Comparison of ENCODE assay signal across 10 cellular contexts in genomic region chr22:37052386-37053309, GRCh38. TPM values are rescaled to one million over a fixed set of nuclear protein-coding genes. Genes with fewer than 3 reads are reported as not detected.
DNase-seq lines count a peak whose midpoint lies in the region; ATAC-seq and TF ChIP-seq lines count a peak whose summit lies in the region.
"Had no signal": no experiment of that assay in that cellular context is flagged by ENCODE, and none has a peak within 500 bp of the region (broad histone marks: within the 10 kb centered on the region; RNA-seq: fewer than 3 reads in every experiment).

No MANE protein-coding gene starts in this region.

- no peak overlapping the region for H3K9ac ChIP-seq in PC-3 (ENCODE audit: low read length)

- TF ChIP-seq CTCF in PC-3 (conservative IDR thresholded peaks at IDR 0.05; ENCODE audit: low read depth, low read length) (no peak), epithelial cell of esophagus (IDR thresholded peaks at IDR 0.05; ENCODE audit: insufficient read depth, low read depth, low read length, missing control alignments) (no peak), osteocyte (IDR thresholded peaks at IDR 0.05) (no peak)

- TSS peak; percentile 24 for BruUV-seq in PC-3 (replicated peaks; lab: Mats Ljungman, UMichigan)

- peaks cover 4 to 20% (median 13%) of the 10 kb centered on the region in 4 donors for H3K4me1 Mint-ChIP-seq in CD4-positive, alpha-beta memory T cell
- peaks cover 10% of the 10 kb centered on the region for H3K4me1 Mint-ChIP-seq in osteocyte (ENCODE audit: unreplicated experiment)

- H3K36me3 ChIP-seq in CD4-positive, alpha-beta memory T cell (ENCODE audit: insufficient read depth, low read length): peaks cover 11% of the 10 kb centered on the region
- no peaks in the 10 kb centered on the region for H3K36me3 ChIP-seq in PC-3 (ENCODE audit: low read depth, low read length)

- POLR2A ChIA-PET in CD4-positive, alpha-beta memory T cell (lab: Charles Lee; ENCODE audit: partially characterized antibody): interaction anchor here (0.7 to 1.7 kb wide), 7 partner anchors 27 to 192 kb away, joined by 3 to 8 read pairs (median 3); partner anchors contain the start of genes IL2RB and RAC2
- POLR2A ChIA-PET in PC-3 (lab: Charles Lee; ENCODE audit: unreplicated experiment): no interaction called here
- POLR2A ChIA-PET in HEK293T (lab: Yijun Ruan, JAX): interaction anchor here (1.0 to 2.4 kb wide), 5 partner anchors 9 to 36 kb away, joined by 3 to 12 read pairs (median 7); partner anchors contain the start of gene TST

- no peaks in the 10 kb centered on the region for H3K9me3 Mint-ChIP-seq in CD4-positive, alpha-beta memory T cell
- H3K9me3 Mint-ChIP-seq in osteocyte (ENCODE audit: unreplicated experiment): no peaks in the 10 kb centered on the region

- intact Hi-C loops in CD4-positive, alpha-beta memory T cell (cut with micrococcal nuclease): no loop called here
- intact Hi-C loops in PC-3 (cut with micrococcal nuclease): no loop called here

- H3K9me2 ChIP-seq in PC-3 (replicated peaks; ENCODE audit: low read length): no peaks in the 10 kb centered on the region

- no peaks in the 10 kb centered on the region for H3K79me2 ChIP-seq in PC-3 (ENCODE audit: low read length)

- no peak for DNase-seq in CD4-positive, alpha-beta memory T cell
- DNase-seq in PC-3 (no peak), epithelial cell of esophagus (ENCODE audit: low read depth) (no peak), osteocyte (ENCODE audit: extremely low spot score, unreplicated experiment) (no peak), HEK293T (ENCODE audit: extremely low spot score) (no peak), cerebellar nuclear complex (lab: John Stamatoyannopoulos, UW) (no peak)
- DNase-seq: KG1, small intestine had no signal

- no peaks in the 10 kb centered on the region for H3K27me3 Mint-ChIP-seq in CD4-positive, alpha-beta memory T cell
- H3K27me3 Mint-ChIP-seq in osteocyte (ENCODE audit: unreplicated experiment): no peaks in the 10 kb centered on the region

- H3K4me3 ChIP-seq in CD4-positive, alpha-beta memory T cell (ENCODE audit: low read length in 2 of 2): peak overlapping the region; percentile 17 to 60
- H3K4me3 ChIP-seq in PC-3 (ENCODE audit: low read length): peak overlapping the region; percentile 76
- H3K4me3 ChIP-seq in epithelial cell of esophagus (ENCODE audit: low read length): peak overlapping the region; percentile 43

- H3K4me1 ChIP-seq in CD4-positive, alpha-beta memory T cell (ENCODE audit: insufficient read depth, low read length): peaks cover 14% of the 10 kb centered on the region
- no peaks in the 10 kb centered on the region; the same call in 1 of the 2 replicates for H3K4me1 ChIP-seq in PC-3 (ENCODE audit: insufficient read depth, low read length)

- H3K36me3 Mint-ChIP-seq in CD4-positive, alpha-beta memory T cell: peaks cover 22 to 23% of the 10 kb centered on the region in 2 donors
- H3K36me3 Mint-ChIP-seq in osteocyte (ENCODE audit: unreplicated experiment): peaks cover 9% of the 10 kb centered on the region

- peak overlapping the region; percentile 37 to 93 (median 67) for H3K27ac Mint-ChIP-seq in CD4-positive, alpha-beta memory T cell
- H3K27ac Mint-ChIP-seq in osteocyte (ENCODE audit: unreplicated experiment): peak overlapping the region; percentile 58

- CTCF ChIA-PET in CD4-positive, alpha-beta memory T cell (lab: Charles Lee; ENCODE audit: partially characterized antibody): no interaction called here
- CTCF ChIA-PET in PC-3 (lab: Charles Lee): no interaction called here
- CTCF ChIA-PET in HEK293T (lab: Yijun Ruan, JAX): no interaction called here

- peak overlapping the region; percentile 82 to 90 (median 84) for H3K4me3 Mint-ChIP-seq in CD4-positive, alpha-beta memory T cell
- peak overlapping the region; percentile 73 for H3K4me3 Mint-ChIP-seq in osteocyte (ENCODE audit: unreplicated experiment)

- no peak overlapping the region for H2AFZ ChIP-seq in PC-3 (ENCODE audit: low read length)

- no peaks in the 10 kb centered on the region for H3K9me3 ChIP-seq in CD4-positive, alpha-beta memory T cell (ENCODE audit: control insufficient read depth in 1 of 2, low read length in 2 of 2)
- no peaks in the 10 kb centered on the region for H3K9me3 ChIP-seq in PC-3 (ENCODE audit: low read length)

- no peaks in the 10 kb centered on the region for H3F3A ChIP-seq in PC-3 (ENCODE audit: low read length, unreplicated experiment)

- no peaks in the 10 kb centered on the region for H3K27me3 ChIP-seq in CD4-positive, alpha-beta memory T cell (ENCODE audit: insufficient read depth, low read length)
- no peaks in the 10 kb centered on the region for H3K27me3 ChIP-seq in PC-3 (ENCODE audit: low read length)

- H4K20me1 ChIP-seq in PC-3 (ENCODE audit: low read length): no peaks in the 10 kb centered on the region

- peak overlapping the region; percentile 73 for H3K4me2 ChIP-seq in PC-3 (ENCODE audit: low read length)

- ATAC-seq in PC-3 (no peak), GM18861 (IDR thresholded peaks at IDR 0.05; ENCODE audit: unreplicated experiment) (no peak), HG02571 (IDR thresholded peaks at IDR 0.05; ENCODE audit: unreplicated experiment) (no peak)

- H3K27ac ChIP-seq in CD4-positive, alpha-beta memory T cell (ENCODE audit: low read depth, low read length): peak overlapping the region; percentile 70
- H3K27ac ChIP-seq in PC-3 (ENCODE audit: low read length): no peak overlapping the region

TF ChIP-seq in HEK293T, 16 proteins besides CTCF, POLR2A, EP300 and RAD21:
- no peak for TF ChIP-seq CTBP1 (IDR thresholded peaks at IDR 0.05; ENCODE audit: borderline replicate concordance)
- TF ChIP-seq SUZ12 (IDR thresholded peaks at IDR 0.05): no peak
- TF ChIP-seq FOXM1 (IDR thresholded peaks at IDR 0.05; ENCODE audit: borderline replicate concordance): no peak
- no peak for TF ChIP-seq HDGF (IDR thresholded peaks at IDR 0.05; ENCODE audit: borderline replicate concordance)
- no peak for TF ChIP-seq ELF4 (IDR thresholded peaks at IDR 0.05)
- TF ChIP-seq SP1 (IDR thresholded peaks at IDR 0.05): no peak
- TF ChIP-seq ARNT (IDR thresholded peaks at IDR 0.05): no peak
- TF ChIP-seq TARDBP (IDR thresholded peaks at IDR 0.05): no peak
- TF ChIP-seq ZNF384 (IDR thresholded peaks at IDR 0.05): no peak
- TF ChIP-seq L3MBTL2 (conservative IDR thresholded peaks at IDR 0.05): no peak
- TF ChIP-seq FOXK2 (IDR thresholded peaks at IDR 0.05): no peak

RNA-seq across cellular contexts. Expression of gene KCTD17, which starts 1.1 kb away (rescaled TPM):
- total RNA-seq in CD4-positive, alpha-beta memory T cell: 10 to 100 TPM; 32.3 to 33.4 TPM
- polyA plus RNA-seq in CD4-positive, alpha-beta memory T cell: 10 to 100 TPM in 1 of 2 donors, 1 to 10 TPM in 1; 9.0 to 13.2 TPM
- total RNA-seq in PC-3 (2014; rRNA removed): 22.1 and 25.9 TPM in 2 replicates
- total RNA-seq in osteocyte: 35.8 and 39.6 TPM in 2 replicates

RNA-seq across cellular contexts. Expression of gene MPST, which starts 33.1 kb away (rescaled TPM):
- 1 to 10 TPM; 3.7 to 5.2 TPM for total RNA-seq in CD4-positive, alpha-beta memory T cell
- polyA plus RNA-seq in CD4-positive, alpha-beta memory T cell: 1 to 10 TPM; 6.1 to 7.4 TPM
- 87.5 and 97.0 TPM in 2 replicates for total RNA-seq in PC-3 (2014; rRNA removed)
- total RNA-seq in osteocyte: 57.4 and 65.1 TPM in 2 replicates

RNA-seq across cellular contexts. Expression of gene TST, which starts 33.4 kb away (rescaled TPM):
- total RNA-seq in CD4-positive, alpha-beta memory T cell: under 1 TPM; 0.29 to 0.58 TPM
- 1 to 10 TPM in 1 of 2 donors, under 1 TPM in 1; 0.34 to 1.4 TPM for polyA plus RNA-seq in CD4-positive, alpha-beta memory T cell
- total RNA-seq in PC-3 (2014; rRNA removed): 31.7 and 35.9 TPM in 2 replicates
- total RNA-seq in osteocyte: 20.5 and 21.1 TPM in 2 replicates

RNA-seq across cellular contexts. Expression of gene TMPRSS6, which starts 56.9 kb away (rescaled TPM):
- total RNA-seq in CD4-positive, alpha-beta memory T cell: under 1 TPM; 0.61 to 0.90 TPM
- polyA plus RNA-seq in CD4-positive, alpha-beta memory T cell: not detected
- total RNA-seq in PC-3 (2014; rRNA removed): 0.04 TPM in 1 of 2 replicates, not detected in the other
- total RNA-seq in osteocyte: not detected in 2 replicates

Comparison
In these comparisons a context has a peak if more than half of its experiments do, and no peak if none do; other contexts are left out.
1. RNA of gene TST, which starts 33.4 kb away (total RNA-seq): 31.7 to 35.9 TPM in PC-3 and 20.5 to 21.1 TPM in osteocyte; 0.29 to 0.58 TPM in CD4-positive, alpha-beta memory T cell; every median in the first group is over 10 times any median in the second.
2. Peak in every context shown above with its lines, with median percentiles within 50 percentile points of each other: H3K4me3 ChIP-seq.